In the genomic region with DNA sequence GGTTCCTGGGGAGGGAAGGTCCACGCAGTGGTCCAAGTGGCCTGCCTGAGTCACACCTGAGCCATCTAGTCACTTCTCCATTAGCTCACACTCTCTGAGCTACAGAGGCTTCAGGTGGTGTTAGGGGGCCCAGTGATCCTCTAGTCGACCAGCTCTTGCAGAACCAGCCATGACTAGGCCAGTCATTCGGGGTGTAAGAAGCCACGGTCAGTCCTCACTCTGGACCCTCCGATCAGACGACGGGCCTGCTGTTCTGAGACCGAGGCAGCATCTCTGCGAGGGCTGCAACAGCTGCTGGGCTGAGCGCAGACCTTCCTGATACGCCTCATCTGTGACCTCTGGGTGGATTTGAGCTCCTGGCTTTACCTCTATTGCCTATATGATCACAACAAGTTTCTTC, we compare ENCODE assay signal across 8 cellular contexts.
"Had no signal": no experiment of that assay in that cellular context is flagged by ENCODE, and none has a peak within 500 bp of the region (broad histone marks: within the 10 kb centered on the region; RNA-seq: fewer than 3 reads in every experiment).

No MANE protein-coding gene starts in this region.

- H3K9ac ChIP-seq: GM23248 had no signal

- H3K27ac ChIP-seq: GM23248 had no signal

- FAIRE-seq: HTR-8/SVneo, K562 had no signal

- H3K4me3 ChIP-seq: GM23248, K562 had no signal

- DNase-seq: GM23248, GOT3, H9, HCEC 1CT, IMR-90, KG1 had no signal
